ENCODE assay signal across 26 cellular contexts in the genomic region with DNA sequence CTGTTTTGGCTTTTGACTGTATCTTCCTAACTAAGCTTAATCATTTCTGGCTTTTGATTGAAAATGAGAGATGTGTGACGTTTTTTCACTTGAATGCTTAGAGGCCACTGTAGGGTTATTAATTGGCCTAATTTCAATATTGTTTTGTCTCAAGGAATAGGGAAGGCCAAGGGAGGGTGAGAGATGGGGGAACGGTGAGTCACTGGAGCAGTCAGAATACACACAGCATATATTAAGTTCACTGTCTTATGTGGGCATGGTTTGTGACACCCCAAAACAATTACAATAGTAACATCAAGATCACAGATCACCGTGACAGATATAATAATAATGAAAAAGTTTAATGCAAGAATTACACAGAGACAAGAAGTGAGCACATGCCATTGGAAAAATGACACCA.
"Had no signal": no experiment of that assay in that cellular context is flagged by ENCODE, and none has a peak within 500 bp of the region (broad histone marks: within the 10 kb centered on the region; RNA-seq: fewer than 3 reads in every experiment).

No MANE protein-coding gene starts in this region.

- H3K36me3 ChIP-seq: brain microvascular endothelial cell, cardiac muscle cell had no signal

- H3K4me3 ChIP-seq: cardiac muscle cell had no signal

- ATAC-seq: HepG2, Panc1, Right ventricle myocardium inferior, SK-N-SH treated with all-trans-retinoic acid at 6 μM for 48 hours had no signal

- H3K9ac ChIP-seq: KMS-11 had no signal

- H3K27ac ChIP-seq: brain microvascular endothelial cell, cardiac muscle cell, KMS-11 had no signal

- H3K27ac Mint-ChIP-seq: activated CD4-positive, alpha-beta T cell treated with anti-CD3 and anti-CD28 coated beads, Interleukin-2, amount 10 ng/mL, durations not matched to agents 7 days and 5 days; activated naive CD4-positive, alpha-beta T cell treated with anti-CD3 and anti-CD28 coated beads, Interleukin-2, amount 50 U/mL, for 24 hours; activated T-helper 2 cell treated with anti-CD3 and anti-CD28 coated beads, Interferon-gamma antibody, Interleukin-2, Interleukin-4, amounts not matched to agents 10 μg/mL and 5 μg/mL and 100 μg/mL, durations not matched to agents 14 hours and 24 hours and 36 hours; T-helper 2 cell treated with Interferon-gamma antibody and Interleukin-4, amounts not matched to agents 5 μg/mL and 100 μg/mL, for 36 hours had no signal

- H3K27me3 Mint-ChIP-seq: activated CD4-positive, alpha-beta T cell treated with anti-CD3 and anti-CD28 coated beads, Interleukin-2, amount 10 ng/mL, durations not matched to agents 7 days and 5 days; activated naive CD4-positive, alpha-beta T cell treated with anti-CD3 and anti-CD28 coated beads, Interleukin-2, amount 50 U/mL, for 24 hours had no signal

- DNase-seq: activated CD4-positive, alpha-beta T cell treated with anti-CD3 and anti-CD28 coated beads for 1 hour; activated CD4-positive, alpha-beta T cell treated with anti-CD3 and anti-CD28 coated beads, Interleukin-2, amount 10 ng/mL, durations not matched to agents 7 days and 5 days; activated CD8-positive, alpha-beta memory T cell treated with anti-CD3 and anti-CD28 coated beads for 24 hours; activated gamma-delta T cell treated with Interleukin-2 at 50 U/mL for 16 hours; amygdala; brain microvascular endothelial cell; cerebellar nuclear complex; NCI-H1092; NCI-H1417; NCI-H1930; NCI-H2171; NCI-H226; NCI-H526; NCI-H774; OCI-M1; RPMI8226; SW 1271 had no signal

- H3K4me3 Mint-ChIP-seq: activated CD4-positive, alpha-beta T cell treated with anti-CD3 and anti-CD28 coated beads, Interleukin-2, amount 10 ng/mL, durations not matched to agents 7 days and 5 days; activated naive CD4-positive, alpha-beta T cell treated with anti-CD3 and anti-CD28 coated beads, Interleukin-2, amount 50 U/mL, for 24 hours; T-helper 2 cell treated with Interferon-gamma antibody and Interleukin-4, amounts not matched to agents 5 μg/mL and 100 μg/mL, for 36 hours had no signal
